Comparison of ENCODE assay signal across 9 cellular contexts in the genomic region with DNA sequence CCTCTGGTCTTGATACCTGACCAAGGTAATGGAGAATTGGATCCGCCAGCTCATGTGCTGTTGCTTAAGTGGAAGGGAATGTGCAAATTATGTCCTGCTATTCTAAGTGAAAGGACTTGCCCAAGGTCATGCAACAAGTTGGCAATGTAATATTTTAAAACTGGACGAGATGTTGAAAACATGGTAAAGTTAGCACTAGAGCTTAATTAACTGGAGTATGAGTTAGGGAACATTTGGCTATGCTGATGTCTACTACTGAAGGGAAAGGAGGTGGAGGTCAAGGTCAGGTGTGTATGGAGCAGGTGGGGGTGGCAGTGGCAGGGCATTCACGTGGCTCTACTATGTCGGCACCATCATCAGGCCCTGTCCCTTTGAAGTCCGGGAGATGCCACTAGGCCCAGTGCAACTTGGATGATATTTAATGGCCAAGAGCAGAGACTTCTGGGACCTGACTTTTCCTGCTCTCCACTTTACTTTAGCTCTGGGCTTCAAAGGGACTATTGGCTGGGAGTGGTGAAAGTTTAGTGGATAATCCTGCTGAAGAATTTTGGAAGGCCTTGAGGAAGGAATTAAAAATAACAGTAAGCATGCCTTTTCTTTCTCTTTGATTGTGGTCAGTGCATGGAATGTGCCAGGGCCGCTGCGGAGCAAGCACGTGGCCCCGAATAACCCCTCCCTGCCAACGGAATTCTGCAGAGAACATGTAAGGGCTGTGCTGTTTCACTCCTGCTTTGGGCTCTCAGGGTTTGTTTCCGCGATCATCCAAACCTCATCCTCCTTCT. TPM values are rescaled to one million over a fixed set of nuclear protein-coding genes. Genes with fewer than 3 reads are reported as not detected.
DNase-seq lines count a peak whose midpoint lies in the region; TF ChIP-seq lines count a peak whose summit lies in the region.
"Had no signal": no experiment of that assay in that cellular context is flagged by ENCODE, and none has a peak within 500 bp of the region (broad histone marks: within the 10 kb centered on the region; RNA-seq: fewer than 3 reads in every experiment).

No MANE protein-coding gene starts in this region.

- no peaks in the 10 kb centered on the region for H3K9me3 ChIP-seq in CD4-positive, alpha-beta memory T cell (ENCODE audit: control insufficient read depth in 1 of 2, low read length in 2 of 2)
- no peaks in the 10 kb centered on the region for H3K9me3 ChIP-seq in Peyer's patch
- H3K9me3 ChIP-seq in ovary = no peaks in the 10 kb centered on the region

- no peak for DNase-seq in CD4-positive, alpha-beta memory T cell
- DNase-seq in Peyer's patch (no peak), epithelial cell of prostate (ENCODE audit: low read depth, low spot score) (no peak), ovary (peak; percentile 63 to 84 (median 73)), KBM-7 (no peak), AML-193 (lab: John Stamatoyannopoulos, UW) (no peak), SKM-1 treated with dmso at 0.1 percent for 144 hours (lab: John Stamatoyannopoulos, UW; ENCODE audit: unreplicated experiment) (no peak)
- DNase-seq in effector CD4-positive, alpha-beta T cell = no peak

- CTCF ChIA-PET in CD4-positive, alpha-beta memory T cell (lab: Charles Lee; ENCODE audit: partially characterized antibody) = interaction anchor here (1.2 to 6.6 kb wide), 9 partner anchors 10 to 132 kb away, joined by 4 to 71 read pairs (median 6); partner anchors contain the start of gene SMAD3

- H3K27ac ChIP-seq in CD4-positive, alpha-beta memory T cell (ENCODE audit: low read depth, low read length) = peak overlapping the region; percentile 58
- H3K27ac ChIP-seq in Peyer's patch (peak overlapping the region; percentile 20 to 71 (median 45)), epithelial cell of prostate (peak overlapping the region; percentile 13), ovary (peak overlapping the region in 1 of 2 donors; percentile 34)

- TF ChIP-seq POLR2A in Peyer's patch (IDR thresholded peaks at IDR 0.05) (no peak), ovary (IDR thresholded peaks at IDR 0.05) (no peak)

- H3K4me1 Mint-ChIP-seq in CD4-positive, alpha-beta memory T cell = peaks cover 76 to 98% (median 92%) of the 10 kb centered on the region in 4 donors

- H3K36me3 Mint-ChIP-seq in CD4-positive, alpha-beta memory T cell = peaks cover 12 to 35% of the 10 kb centered on the region in 2 donors

- intact Hi-C loops in CD4-positive, alpha-beta memory T cell (cut with micrococcal nuclease) = loop anchor here (5.0 kb wide), 2 partner anchors 52 to 133 kb away; no protein-coding TSS in a partner anchor
- intact Hi-C loops in ovary (cut with DNase I) = no loop called here

- no peak for TF ChIP-seq EP300 in ovary (IDR thresholded peaks at IDR 0.05)

- WGBS in ovary, 3 donors = 11 to 18% (median 12%) methylated on average over 12 of the region's 12 CpGs

- no peak for TF ChIP-seq CTCF in Peyer's patch (IDR thresholded peaks at IDR 0.05)
- no peak for TF ChIP-seq CTCF in ovary (IDR thresholded peaks at IDR 0.05)

- H3K27me3 Mint-ChIP-seq in CD4-positive, alpha-beta memory T cell = no peaks in the 10 kb centered on the region
- H3K27me3 Mint-ChIP-seq: central memory CD8-positive, alpha-beta T cell had no signal

- POLR2A ChIA-PET in CD4-positive, alpha-beta memory T cell (lab: Charles Lee; ENCODE audit: partially characterized antibody) = interaction anchor here (0.9 to 11.7 kb wide), 9 partner anchors 10 to 69 kb away, joined by 3 to 302 read pairs (median 5); partner anchors contain the start of gene SMAD3

- peaks cover 0 to 2% (median 0%) of the 10 kb centered on the region in 8 donors for H3K9me3 Mint-ChIP-seq in CD4-positive, alpha-beta memory T cell
- H3K9me3 Mint-ChIP-seq: central memory CD8-positive, alpha-beta T cell had no signal

- peaks cover 99% of the 10 kb centered on the region for H3K4me1 ChIP-seq in CD4-positive, alpha-beta memory T cell (ENCODE audit: insufficient read depth, low read length)
- H3K4me1 ChIP-seq in Peyer's patch = peaks cover 0 to 88% (median 52%) of the 10 kb centered on the region in 4 donors
- H3K4me1 ChIP-seq in ovary (ENCODE audit: insufficient read depth) = peaks cover 45% of the 10 kb centered on the region

- peaks cover 3% of the 10 kb centered on the region for H3K36me3 ChIP-seq in CD4-positive, alpha-beta memory T cell (ENCODE audit: insufficient read depth, low read length)
- H3K36me3 ChIP-seq in Peyer's patch = no peaks in the 10 kb centered on the region
- H3K36me3 ChIP-seq in ovary = no peaks in the 10 kb centered on the region

- peak overlapping the region; percentile 92 to 98 (median 95) for H3K27ac Mint-ChIP-seq in CD4-positive, alpha-beta memory T cell

- in situ Hi-C loops in KBM-7 (cut with MboI; ENCODE audit: low pct_unique_long_range_greater_than_20kb, low sequenced_read_pairs) = no loop called here

- H3K4me3 ChIP-seq in CD4-positive, alpha-beta memory T cell (ENCODE audit: low read length in 2 of 2) = no peak overlapping the region
- H3K4me3 ChIP-seq in Peyer's patch = no peak overlapping the region
- no peak overlapping the region for H3K4me3 ChIP-seq in ovary

- peak overlapping the region in 7 of 8 donors; percentile 19 to 93 (median 72) for H3K4me3 Mint-ChIP-seq in CD4-positive, alpha-beta memory T cell

- no peaks in the 10 kb centered on the region for H3K27me3 ChIP-seq in CD4-positive, alpha-beta memory T cell (ENCODE audit: insufficient read depth, low read length)
- H3K27me3 ChIP-seq in Peyer's patch = no peaks in the 10 kb centered on the region
- H3K27me3 ChIP-seq in ovary = no peaks in the 10 kb centered on the region

RNA-seq across cellular contexts. Expression of gene SMAD3, which starts 14.9 kb away (rescaled TPM):
- 100 to 1,000 TPM; 189 to 197 TPM for total RNA-seq in CD4-positive, alpha-beta memory T cell
- polyA plus RNA-seq in CD4-positive, alpha-beta memory T cell = 10 to 100 TPM; 14.6 to 31.9 TPM
- total RNA-seq in Peyer's patch (10 to 100 TPM; 43.7 to 80.0 (median 60.2) TPM), ovary (10 to 100 TPM; 21.6 to 78.6 (median 46.0) TPM)
- 10 to 100 TPM; 18.7 to 78.6 TPM for polyA plus RNA-seq in ovary

Comparison
In these comparisons a context has a peak if more than half of its experiments do, and no peak if none do; other contexts are left out.
1. DNase-seq: peak in ovary (5 of 5); none in CD4-positive, alpha-beta memory T cell (0 of 5), Peyer's patch (0 of 3), epithelial cell of prostate (single experiment), KBM-7 (single experiment), effector CD4-positive, alpha-beta T cell (single experiment), AML-193 (0 of 2) and SKM-1 treated with dmso at 0.1 percent for 144 hours (single experiment).